ENCODE assay signal across 1 cellular context in genomic region chr6:113995632-113996031, GRCh38.
TF ChIP-seq lines count a peak whose summit lies in the region.

No MANE protein-coding gene starts in this region.

TF ChIP-seq in IMR-90, 13 proteins besides CTCF, POLR2A, EP300 and RAD21 (continued from another document):
- TF ChIP-seq ELK1 (IDR thresholded peaks at IDR 0.05; ENCODE audit: borderline replicate concordance, low read depth, low read length), result no peak
- TF ChIP-seq MAZ (IDR thresholded peaks at IDR 0.05; ENCODE audit: borderline replicate concordance, low read depth, low read length), result no peak
- no peak for TF ChIP-seq MXI1 (IDR thresholded peaks at IDR 0.05; ENCODE audit: borderline replicate concordance, low read depth, low read length)
- TF ChIP-seq RFX5 (IDR thresholded peaks at IDR 0.05; ENCODE audit: low read depth, low read length), result no peak
- TF ChIP-seq SMC3 (IDR thresholded peaks at IDR 0.05; ENCODE audit: low read depth, low read length), result no peak
